20 cellular contexts compared by ENCODE assay signal in genomic region chr18:44392933-44393332, GRCh38.
DNase-seq lines count a peak whose midpoint lies in the region; ATAC-seq and TF ChIP-seq lines count a peak whose summit lies in the region.
"Had no signal": no experiment of that assay in that cellular context is flagged by ENCODE, and none has a peak within 500 bp of the region (broad histone marks: within the 10 kb centered on the region; RNA-seq: fewer than 3 reads in every experiment).

No MANE protein-coding gene starts in this region.

- H3K79me1 ChIP-seq in trophoblast cell (ENCODE audit: low read length), result no peaks in the 10 kb centered on the region

- H2BK120ac ChIP-seq in trophoblast cell (ENCODE audit: insufficient read depth, low read length, poor library complexity), result no peak overlapping the region

- no peaks in the 10 kb centered on the region for H3K79me2 ChIP-seq in trophoblast cell (ENCODE audit: control insufficient read depth, insufficient read depth, low read length, poor library complexity)

- no peak overlapping the region for H3K4ac ChIP-seq in trophoblast cell (ENCODE audit: low read depth, low read length)

- POLR2A ChIA-PET in RWPE1 (lab: Yijun Ruan, JAX; ENCODE audit: low non-redundant PET), result no interaction called here

- H4K8ac ChIP-seq in trophoblast cell (ENCODE audit: low read depth, low read length), result no peak overlapping the region

- no peak overlapping the region for H2AFZ ChIP-seq in trophoblast cell (ENCODE audit: insufficient read depth, low read length, poor library complexity)

- H3K9ac ChIP-seq in trophoblast cell (ENCODE audit: low read length), result no peak overlapping the region

- no peak overlapping the region for H3K23ac ChIP-seq in trophoblast cell (ENCODE audit: low read length)

- H3K9me3 ChIP-seq in body of pancreas, result no peaks in the 10 kb centered on the region
- H3K9me3 ChIP-seq in trophoblast cell (ENCODE audit: insufficient read depth, low read depth, low read length), result no peaks in the 10 kb centered on the region
- H3K9me3 ChIP-seq in sigmoid colon, result no peaks in the 10 kb centered on the region
- H3K9me3 ChIP-seq: BE2C, SJSA1 had no signal

- H3K36me3 ChIP-seq in H7 (replicated peaks; ENCODE audit: control insufficient read depth, insufficient read depth, low read length), result no peaks in the 10 kb centered on the region
- no peaks in the 10 kb centered on the region for H3K36me3 ChIP-seq in body of pancreas (replicated peaks in 1 of 2; ENCODE audit: insufficient read depth in 1 of 2, low read depth in 2 of 2)
- no peaks in the 10 kb centered on the region for H3K36me3 ChIP-seq in trophoblast cell (ENCODE audit: control insufficient read depth in 1 of 2, insufficient read depth in 2 of 2, low read length in 2 of 2)
- H3K36me3 ChIP-seq in sigmoid colon, result no peaks in the 10 kb centered on the region
- H3K36me3 ChIP-seq: BE2C, SJSA1 had no signal

- no peak overlapping the region for H3K14ac ChIP-seq in trophoblast cell (ENCODE audit: low read length)

- H3K4me2 ChIP-seq in trophoblast cell (ENCODE audit: low read length), result no peak overlapping the region

- no peak for TF ChIP-seq EP300 in sigmoid colon (IDR thresholded peaks at IDR 0.05)

- H2BK12ac ChIP-seq in trophoblast cell (ENCODE audit: low read length), result no peak overlapping the region

- no peak for TF ChIP-seq POLR2A in body of pancreas (IDR thresholded peaks at IDR 0.05)
- no peak for TF ChIP-seq POLR2A in sigmoid colon (IDR thresholded peaks at IDR 0.05)

- no peak overlapping the region for H2AK5ac ChIP-seq in trophoblast cell (ENCODE audit: low read length)

- H3K27ac ChIP-seq in body of pancreas (peak overlapping the region; percentile 13 to 71 (median 60)), trophoblast cell (ENCODE audit: low read depth, low read length) (peak overlapping the region; percentile 69), sigmoid colon (no peak overlapping the region), RWPE1 (no peak overlapping the region)
- H3K27ac ChIP-seq: SJSA1 had no signal

- no peak overlapping the region for H4K12ac ChIP-seq in trophoblast cell (ENCODE audit: low read depth, low read length)

- TF ChIP-seq CTCF in body of pancreas (IDR thresholded peaks at IDR 0.05) (no peak), sigmoid colon (IDR thresholded peaks at IDR 0.05) (no peak), RWPE1 (conservative IDR thresholded peaks at IDR 0.05; ENCODE audit: low read depth) (no peak)

- H3K27me3 ChIP-seq in H7 (ENCODE audit: control insufficient read depth, insufficient read depth, low read length) (no peaks in the 10 kb centered on the region), body of pancreas (no peaks in the 10 kb centered on the region), trophoblast cell (ENCODE audit: insufficient read depth, low read length) (no peaks in the 10 kb centered on the region), sigmoid colon (no peaks in the 10 kb centered on the region)
- H3K27me3 ChIP-seq: BE2C, SJSA1 had no signal

- CTCF ChIA-PET in RWPE1 (lab: Yijun Ruan, JAX), result no interaction called here

- intact Hi-C loops in body of pancreas (cut with DNase I) (no loop called here), sigmoid colon (cut with DNase I) (no loop called here)

- H4K91ac ChIP-seq in trophoblast cell (ENCODE audit: low read depth, low read length), result no peak overlapping the region

- H3K18ac ChIP-seq in trophoblast cell (ENCODE audit: low read length), result no peak overlapping the region

- H2BK5ac ChIP-seq in trophoblast cell (ENCODE audit: low read depth, low read length, poor library complexity), result no peak overlapping the region

- H3K4me3 ChIP-seq in H7 (ENCODE audit: insufficient read depth, low read depth, low read length), result no peak overlapping the region
- H3K4me3 ChIP-seq in body of pancreas, result no peak overlapping the region
- no peak overlapping the region for H3K4me3 ChIP-seq in trophoblast cell (ENCODE audit: low read depth, low read length)
- no peak overlapping the region for H3K4me3 ChIP-seq in sigmoid colon
- H3K4me3 ChIP-seq: SJSA1 had no signal

- peak; percentile 74 for ATAC-seq in body of pancreas
- ATAC-seq: HepG2 had no signal

- DNase-seq in H7 (peak; percentile 5), body of pancreas (peak; percentile 15 to 36 (median 25)), islet precursor cell (peak; percentile 55), trophoblast cell (peak; percentile 63 to 87), sigmoid colon (no peak), DMS53 (lab: John Stamatoyannopoulos, UW) (no peak), RWPE1 (ENCODE audit: low spot score) (no peak), OCI-M1 (lab: John Stamatoyannopoulos, UW) (no peak)
- DNase-seq: BE2C; CD4-positive, CD25-positive, alpha-beta regulatory T cell; GF-D8; GOT3; KG1; NCI-H1417 treated with DMSO at 0.1 percent for 48 hours; NCI-H1930; NCI-H226; NCI-H524; NCI-H82 had no signal

- H3K4me1 ChIP-seq in body of pancreas, result peaks cover 27% of the 10 kb centered on the region
- H3K4me1 ChIP-seq in trophoblast cell (ENCODE audit: control insufficient read depth in 1 of 2, insufficient read depth in 2 of 2, low read length in 2 of 2), result peaks cover 0 to 2% of the 10 kb centered on the region in 2 experiments
- no peaks in the 10 kb centered on the region for H3K4me1 ChIP-seq in sigmoid colon
- H3K4me1 ChIP-seq: BE2C, SJSA1 had no signal

Comparison
In these comparisons a context has a peak if more than half of its experiments do, and no peak if none do; other contexts are left out.
1. DNase-seq: peak in H7 (single experiment), body of pancreas (4 of 4), islet precursor cell (single experiment) and trophoblast cell (2 of 2); none in sigmoid colon (single experiment), DMS53 (single experiment), RWPE1 (single experiment) and OCI-M1 (single experiment).
2. H3K27ac ChIP-seq: peak in body of pancreas (4 of 4) and trophoblast cell (single experiment); none in sigmoid colon (0 of 4) and RWPE1 (single experiment).